In the genomic region with DNA sequence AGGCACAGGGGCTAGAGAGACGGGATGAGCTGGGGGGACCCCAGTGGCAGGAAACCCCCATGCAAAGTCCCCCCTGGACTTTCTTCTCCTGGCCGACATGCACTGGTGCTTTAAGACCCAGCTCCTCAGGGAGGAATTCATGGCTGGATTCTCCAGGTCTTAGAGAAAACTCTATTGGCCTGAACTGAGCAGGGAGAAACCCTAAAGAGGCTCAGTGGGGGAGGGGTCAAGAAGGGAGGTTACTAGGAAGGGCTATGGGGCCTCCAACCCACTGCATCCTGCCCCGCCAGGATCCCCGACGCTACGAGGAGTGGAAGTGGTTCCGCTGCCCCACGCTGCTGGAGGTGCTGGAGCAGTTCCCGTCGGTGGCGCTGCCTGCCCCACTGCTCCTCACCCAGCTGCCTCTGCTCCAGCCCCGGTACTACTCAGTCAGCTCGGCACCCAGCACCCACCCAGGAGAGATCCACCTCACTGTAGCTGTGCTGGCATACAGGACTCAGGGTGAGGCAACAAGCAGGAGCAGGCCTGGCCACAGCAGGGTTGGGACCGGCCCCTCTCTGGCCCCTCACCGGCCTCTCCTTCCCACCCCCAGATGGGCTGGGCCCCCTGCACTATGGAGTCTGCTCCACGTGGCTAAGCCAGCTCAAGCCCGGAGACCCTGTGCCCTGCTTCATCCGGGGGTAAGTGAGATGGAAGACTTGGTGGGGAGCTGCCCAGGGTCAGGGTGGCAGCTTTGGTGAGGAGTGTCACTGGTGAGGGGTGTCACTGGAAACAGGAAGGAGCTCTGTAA, we compare ENCODE assay signal across 1 cellular context.
TF ChIP-seq lines count a peak whose summit lies in the region.

No MANE protein-coding gene starts in this region.

TF ChIP-seq in K562, 482 proteins besides CTCF, POLR2A, EP300 and RAD21 (continued from another document and continues in another):
- TF ChIP-seq, protein P1, sequence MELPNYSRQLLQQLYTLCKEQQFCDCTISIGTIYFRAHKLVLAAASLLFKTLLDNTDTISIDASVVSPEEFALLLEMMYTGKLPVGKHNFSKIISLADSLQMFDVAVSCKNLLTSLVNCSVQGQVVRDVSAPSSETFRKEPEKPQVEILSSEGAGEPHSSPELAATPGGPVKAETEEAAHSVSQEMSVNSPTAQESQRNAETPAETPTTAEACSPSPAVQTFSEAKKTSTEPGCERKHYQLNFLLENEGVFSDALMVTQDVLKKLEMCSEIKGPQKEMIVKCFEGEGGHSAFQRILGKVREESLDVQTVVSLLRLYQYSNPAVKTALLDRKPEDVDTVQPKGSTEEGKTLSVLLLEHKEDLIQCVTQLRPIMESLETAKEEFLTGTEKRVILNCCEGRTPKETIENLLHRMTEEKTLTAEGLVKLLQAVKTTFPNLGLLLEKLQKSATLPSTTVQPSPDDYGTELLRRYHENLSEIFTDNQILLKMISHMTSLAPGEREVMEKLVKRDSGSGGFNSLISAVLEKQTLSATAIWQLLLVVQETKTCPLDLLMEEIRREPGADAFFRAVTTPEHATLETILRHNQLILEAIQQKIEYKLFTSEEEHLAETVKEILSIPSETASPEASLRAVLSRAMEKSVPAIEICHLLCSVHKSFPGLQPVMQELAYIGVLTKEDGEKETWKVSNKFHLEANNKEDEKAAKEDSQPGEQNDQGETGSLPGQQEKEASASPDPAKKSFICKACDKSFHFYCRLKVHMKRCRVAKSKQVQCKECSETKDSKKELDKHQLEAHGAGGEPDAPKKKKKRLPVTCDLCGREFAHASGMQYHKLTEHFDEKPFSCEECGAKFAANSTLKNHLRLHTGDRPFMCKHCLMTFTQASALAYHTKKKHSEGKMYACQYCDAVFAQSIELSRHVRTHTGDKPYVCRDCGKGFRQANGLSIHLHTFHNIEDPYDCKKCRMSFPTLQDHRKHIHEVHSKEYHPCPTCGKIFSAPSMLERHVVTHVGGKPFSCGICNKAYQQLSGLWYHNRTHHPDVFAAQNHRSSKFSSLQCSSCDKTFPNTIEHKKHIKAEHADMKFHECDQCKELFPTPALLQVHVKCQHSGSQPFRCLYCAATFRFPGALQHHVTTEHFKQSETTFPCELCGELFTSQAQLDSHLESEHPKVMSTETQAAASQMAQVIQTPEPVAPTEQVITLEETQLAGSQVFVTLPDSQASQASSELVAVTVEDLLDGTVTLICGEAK (IDR thresholded peaks at IDR 0.05): no peak
- TF ChIP-seq, protein P1 (CRISPR knock-in tag; IDR thresholded peaks at IDR 0.05): no peak
- TF ChIP-seq ZNF507 (tag; conservative IDR thresholded peaks at IDR 0.05) (no peak), ZNF764 (CRISPR knock-in tag; IDR thresholded peaks at IDR 0.05; ENCODE audit: low read depth) (no peak), TRIM24 (IDR thresholded peaks at IDR 0.05) (peak in 1 of 2 experiments; percentile 23; a peak in 1 of 4 replicates), STAT5A (IDR thresholded peaks at IDR 0.05; ENCODE audit: borderline replicate concordance, low read length) (no peak), ZNF253 (CRISPR knock-in tag; conservative IDR thresholded peaks at IDR 0.05) (no peak; the same call in 1 of the 2 replicates), MYBL2 (IDR thresholded peaks at IDR 0.05; ENCODE audit: low read depth) (no peak), MYBL2 (CRISPR knock-in tag; IDR thresholded peaks at IDR 0.05; ENCODE audit: borderline replicate concordance) (no peak), NFXL1 (CRISPR knock-in tag; IDR thresholded peaks at IDR 0.05) (0 out of 2 replicates have a peak, but pooled peaks have one; percentile 16), ZSCAN32 (CRISPR knock-in tag; IDR thresholded peaks at IDR 0.05) (no peak), FOSL1 (tag; conservative IDR thresholded peaks at IDR 0.05) (no peak), ZNF431 (CRISPR knock-in tag; IDR thresholded peaks at IDR 0.05) (no peak; the same call in 1 of the 2 replicates), ZBTB1 (CRISPR knock-in tag; IDR thresholded peaks at IDR 0.05; ENCODE audit: borderline replicate concordance, low read depth) (no peak), XRCC5 (IDR thresholded peaks at IDR 0.05; ENCODE audit: low read depth, low read length) (0 out of 2 replicates have a peak, but pooled peaks have one; percentile 33), ILK (tag; IDR thresholded peaks at IDR 0.05; ENCODE audit: borderline replicate concordance, low read depth) (no peak), ZKSCAN1 (IDR thresholded peaks at IDR 0.05; ENCODE audit: low read depth, low read length) (no peak), RHOXF2B (CRISPR knock-in tag; conservative IDR thresholded peaks at IDR 0.05) (no peak), POLR2G (IDR thresholded peaks at IDR 0.05; ENCODE audit: low read depth, low read length) (peak; percentile 78), FOXK2 (conservative IDR thresholded peaks at IDR 0.05 in 1 of 2, IDR thresholded peaks at IDR 0.05 in 1 of 2; ENCODE audit: low read depth in 2 of 2) (no peak), U2AF2 (optimal IDR thresholded peaks at IDR 0.05; ENCODE audit: low read depth, low read length) (no peak), ZKSCAN3 (CRISPR knock-in tag; IDR thresholded peaks at IDR 0.05) (no peak), MCM3 (IDR thresholded peaks at IDR 0.05) (no peak), CREBBP (IDR thresholded peaks at IDR 0.05; ENCODE audit: low read depth, low read length) (no peak), ZNF232 (CRISPR knock-in tag; IDR thresholded peaks at IDR 0.05) (no peak), ZNF175 (CRISPR knock-in tag; IDR thresholded peaks at IDR 0.05; ENCODE audit: low read depth) (no peak), ARID1B (IDR thresholded peaks at IDR 0.05) (peak; percentile 31), ZNF436 (CRISPR knock-in tag; IDR thresholded peaks at IDR 0.05) (no peak), ZKSCAN8 (CRISPR knock-in tag; IDR thresholded peaks at IDR 0.05) (0 out of 2 replicates have a peak, but pooled peaks have one; percentile 51), POLR2AphosphoS2 (IDR thresholded peaks at IDR 0.05; ENCODE audit: low read length) (no peak), GABPB2 (CRISPR knock-in tag; conservative IDR thresholded peaks at IDR 0.05) (no peak), POU5F1 (IDR thresholded peaks at IDR 0.05; ENCODE audit: borderline replicate concordance, low read depth, low read length, partially characterized antibody) (no peak), ARHGAP35 (IDR thresholded peaks at IDR 0.05; ENCODE audit: partially characterized antibody) (no peak), ZNF165 (CRISPR knock-in tag; IDR thresholded peaks at IDR 0.05; ENCODE audit: borderline replicate concordance) (no peak), CBFA2T2 (conservative IDR thresholded peaks at IDR 0.05) (no peak; the same call in 1 of the 2 replicates), CBFA2T3 (IDR thresholded peaks at IDR 0.05) (no peak; the same call in 1 of the 2 replicates), ZNF75A (CRISPR knock-in tag; IDR thresholded peaks at IDR 0.05) (no peak), MTA1 (IDR thresholded peaks at IDR 0.05; ENCODE audit: borderline replicate concordance) (no peak), CBX5 (IDR thresholded peaks at IDR 0.05; ENCODE audit: borderline replicate concordance, low read depth) (no peak; the same call in 1 of the 2 replicates), CCAR2 (IDR thresholded peaks at IDR 0.05; ENCODE audit: low read depth, low read length) (no peak), CREB1 (IDR thresholded peaks at IDR 0.05) (no peak), CREB1 (CRISPR knock-in tag; IDR thresholded peaks at IDR 0.05) (peak; percentile 13; the same call in 1 of the 2 replicates)
- TF ChIP-seq, protein P2, sequence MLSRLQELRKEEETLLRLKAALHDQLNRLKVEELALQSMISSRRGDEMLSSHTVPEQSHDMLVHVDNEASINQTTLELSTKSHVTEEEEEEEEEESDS (CRISPR knock-in tag; IDR thresholded peaks at IDR 0.05): no peak
- TF ChIP-seq, protein P3, sequence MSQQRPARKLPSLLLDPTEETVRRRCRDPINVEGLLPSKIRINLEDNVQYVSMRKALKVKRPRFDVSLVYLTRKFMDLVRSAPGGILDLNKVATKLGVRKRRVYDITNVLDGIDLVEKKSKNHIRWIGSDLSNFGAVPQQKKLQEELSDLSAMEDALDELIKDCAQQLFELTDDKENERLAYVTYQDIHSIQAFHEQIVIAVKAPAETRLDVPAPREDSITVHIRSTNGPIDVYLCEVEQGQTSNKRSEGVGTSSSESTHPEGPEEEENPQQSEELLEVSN (IDR thresholded peaks at IDR 0.05; ENCODE audit: borderline replicate concordance in 1 of 2, extremely low read depth in 1 of 2, insufficient read depth in 1 of 2, insufficient read length in 1 of 2, low read depth in 1 of 2, low read length in 1 of 2, poor library complexity in 1 of 2, severe bottlenecking in 1 of 2): peak; percentile 52 to 69
- TF ChIP-seq, protein P4, sequence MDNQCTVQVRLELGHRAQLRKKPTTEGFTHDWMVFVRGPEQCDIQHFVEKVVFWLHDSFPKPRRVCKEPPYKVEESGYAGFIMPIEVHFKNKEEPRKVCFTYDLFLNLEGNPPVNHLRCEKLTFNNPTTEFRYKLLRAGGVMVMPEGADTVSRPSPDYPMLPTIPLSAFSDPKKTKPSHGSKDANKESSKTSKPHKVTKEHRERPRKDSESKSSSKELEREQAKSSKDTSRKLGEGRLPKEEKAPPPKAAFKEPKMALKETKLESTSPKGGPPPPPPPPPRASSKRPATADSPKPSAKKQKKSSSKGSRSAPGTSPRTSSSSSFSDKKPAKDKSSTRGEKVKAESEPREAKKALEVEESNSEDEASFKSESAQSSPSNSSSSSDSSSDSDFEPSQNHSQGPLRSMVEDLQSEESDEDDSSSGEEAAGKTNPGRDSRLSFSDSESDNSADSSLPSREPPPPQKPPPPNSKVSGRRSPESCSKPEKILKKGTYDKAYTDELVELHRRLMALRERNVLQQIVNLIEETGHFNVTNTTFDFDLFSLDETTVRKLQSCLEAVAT (IDR thresholded peaks at IDR 0.05): no peak
- TF ChIP-seq, protein P5, sequence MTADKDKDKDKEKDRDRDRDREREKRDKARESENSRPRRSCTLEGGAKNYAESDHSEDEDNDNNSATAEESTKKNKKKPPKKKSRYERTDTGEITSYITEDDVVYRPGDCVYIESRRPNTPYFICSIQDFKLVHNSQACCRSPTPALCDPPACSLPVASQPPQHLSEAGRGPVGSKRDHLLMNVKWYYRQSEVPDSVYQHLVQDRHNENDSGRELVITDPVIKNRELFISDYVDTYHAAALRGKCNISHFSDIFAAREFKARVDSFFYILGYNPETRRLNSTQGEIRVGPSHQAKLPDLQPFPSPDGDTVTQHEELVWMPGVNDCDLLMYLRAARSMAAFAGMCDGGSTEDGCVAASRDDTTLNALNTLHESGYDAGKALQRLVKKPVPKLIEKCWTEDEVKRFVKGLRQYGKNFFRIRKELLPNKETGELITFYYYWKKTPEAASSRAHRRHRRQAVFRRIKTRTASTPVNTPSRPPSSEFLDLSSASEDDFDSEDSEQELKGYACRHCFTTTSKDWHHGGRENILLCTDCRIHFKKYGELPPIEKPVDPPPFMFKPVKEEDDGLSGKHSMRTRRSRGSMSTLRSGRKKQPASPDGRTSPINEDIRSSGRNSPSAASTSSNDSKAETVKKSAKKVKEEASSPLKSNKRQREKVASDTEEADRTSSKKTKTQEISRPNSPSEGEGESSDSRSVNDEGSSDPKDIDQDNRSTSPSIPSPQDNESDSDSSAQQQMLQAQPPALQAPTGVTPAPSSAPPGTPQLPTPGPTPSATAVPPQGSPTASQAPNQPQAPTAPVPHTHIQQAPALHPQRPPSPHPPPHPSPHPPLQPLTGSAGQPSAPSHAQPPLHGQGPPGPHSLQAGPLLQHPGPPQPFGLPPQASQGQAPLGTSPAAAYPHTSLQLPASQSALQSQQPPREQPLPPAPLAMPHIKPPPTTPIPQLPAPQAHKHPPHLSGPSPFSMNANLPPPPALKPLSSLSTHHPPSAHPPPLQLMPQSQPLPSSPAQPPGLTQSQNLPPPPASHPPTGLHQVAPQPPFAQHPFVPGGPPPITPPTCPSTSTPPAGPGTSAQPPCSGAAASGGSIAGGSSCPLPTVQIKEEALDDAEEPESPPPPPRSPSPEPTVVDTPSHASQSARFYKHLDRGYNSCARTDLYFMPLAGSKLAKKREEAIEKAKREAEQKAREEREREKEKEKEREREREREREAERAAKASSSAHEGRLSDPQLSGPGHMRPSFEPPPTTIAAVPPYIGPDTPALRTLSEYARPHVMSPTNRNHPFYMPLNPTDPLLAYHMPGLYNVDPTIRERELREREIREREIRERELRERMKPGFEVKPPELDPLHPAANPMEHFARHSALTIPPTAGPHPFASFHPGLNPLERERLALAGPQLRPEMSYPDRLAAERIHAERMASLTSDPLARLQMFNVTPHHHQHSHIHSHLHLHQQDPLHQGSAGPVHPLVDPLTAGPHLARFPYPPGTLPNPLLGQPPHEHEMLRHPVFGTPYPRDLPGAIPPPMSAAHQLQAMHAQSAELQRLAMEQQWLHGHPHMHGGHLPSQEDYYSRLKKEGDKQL (CRISPR knock-in tag; IDR thresholded peaks at IDR 0.05; ENCODE audit: borderline replicate concordance): no peak; the same call in 1 of the 2 replicates
- TF ChIP-seq, protein P6, sequence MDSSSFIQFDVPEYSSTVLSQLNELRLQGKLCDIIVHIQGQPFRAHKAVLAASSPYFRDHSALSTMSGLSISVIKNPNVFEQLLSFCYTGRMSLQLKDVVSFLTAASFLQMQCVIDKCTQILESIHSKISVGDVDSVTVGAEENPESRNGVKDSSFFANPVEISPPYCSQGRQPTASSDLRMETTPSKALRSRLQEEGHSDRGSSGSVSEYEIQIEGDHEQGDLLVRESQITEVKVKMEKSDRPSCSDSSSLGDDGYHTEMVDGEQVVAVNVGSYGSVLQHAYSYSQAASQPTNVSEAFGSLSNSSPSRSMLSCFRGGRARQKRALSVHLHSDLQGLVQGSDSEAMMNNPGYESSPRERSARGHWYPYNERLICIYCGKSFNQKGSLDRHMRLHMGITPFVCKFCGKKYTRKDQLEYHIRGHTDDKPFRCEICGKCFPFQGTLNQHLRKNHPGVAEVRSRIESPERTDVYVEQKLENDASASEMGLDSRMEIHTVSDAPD (CRISPR knock-in tag; IDR thresholded peaks at IDR 0.05): no peak
